ENCODE assay signal across 7 cellular contexts in genomic region chr16:15321221-15321620, GRCh38. TPM values are rescaled to one million over a fixed set of nuclear protein-coding genes. Genes with fewer than 3 reads are reported as not detected.
A peak's percentile ranks its signal among the peaks of the same experiment; 100 is the strongest.
DNase-seq lines count a peak whose midpoint lies in the region; ATAC-seq, FAIRE-seq and TF ChIP-seq lines count a peak whose summit lies in the region.
"Not testable (repeated sequence)": the region's sequence is repeated elsewhere in the genome, so short reads cannot be mapped to it uniquely, and the experiment has no call there.
"Had no signal": no experiment of that assay in that cellular context is flagged by ENCODE, and none has a peak within 500 bp of the region (broad histone marks: within the 10 kb centered on the region; RNA-seq: fewer than 3 reads in every experiment).

No MANE protein-coding gene starts in this region.

- H3K9me3 Mint-ChIP-seq in activated T-helper 17 cell treated with anti-CD3 and anti-CD28 coated beads, Interleukin-2, amount 50 U/mL, for 72 hours; activated naive CD8-positive, alpha-beta T cell treated with anti-CD3 and anti-CD28 coated beads, Interleukin-2, amount 50 U/mL, for 24 hours: not testable (repeated sequence)

- H3K4me3 Mint-ChIP-seq in activated T-helper 17 cell treated with anti-CD3 and anti-CD28 coated beads, Interleukin-2, amount 50 U/mL, for 72 hours; activated naive CD8-positive, alpha-beta T cell treated with anti-CD3 and anti-CD28 coated beads, Interleukin-2, amount 50 U/mL, for 24 hours: not testable (repeated sequence)

- not testable (repeated sequence) for H3K4me1 Mint-ChIP-seq in activated T-helper 17 cell treated with anti-CD3 and anti-CD28 coated beads, Interleukin-2, amount 50 U/mL, for 72 hours; activated naive CD8-positive, alpha-beta T cell treated with anti-CD3 and anti-CD28 coated beads, Interleukin-2, amount 50 U/mL, for 24 hours

- TF ChIP-seq CTCF in bronchial epithelial cell (IDR thresholded peaks at IDR 0.05; ENCODE audit: insufficient read depth, low read length, severe bottlenecking) = not testable (repeated sequence)

- not testable (repeated sequence) for FAIRE-seq in bronchial epithelial cell (lab: Jason Lieb, UNC)

- not testable (repeated sequence) for H3K36me3 ChIP-seq in bronchial epithelial cell (ENCODE audit: control insufficient read depth, insufficient read depth, low read length)

- H3K4me3 ChIP-seq in bronchial epithelial cell (ENCODE audit: low read depth, low read length) = not testable (repeated sequence)

- ATAC-seq in activated T-helper 17 cell treated with anti-CD3 and anti-CD28 coated beads, Interleukin-2, amount 50 U/mL, for 72 hours (replicated peaks) = peak; percentile 52
- ATAC-seq in activated naive CD8-positive, alpha-beta T cell treated with anti-CD3 and anti-CD28 coated beads, Interleukin-2, amount 50 U/mL, for 24 hours = peak; percentile 52
- ATAC-seq in stimulated activated naive CD8-positive, alpha-beta T cell treated with anti-CD3 and anti-CD28 coated beads, Interleukin-15, Interleukin-2, amounts not matched to agents 100 U/mL and 50 U/mL, for 24 hours = peak; percentile 40

- H3K36me3 Mint-ChIP-seq in activated T-helper 17 cell treated with anti-CD3 and anti-CD28 coated beads, Interleukin-2, amount 50 U/mL, for 72 hours (ENCODE audit: low read depth); activated naive CD8-positive, alpha-beta T cell treated with anti-CD3 and anti-CD28 coated beads, Interleukin-2, amount 50 U/mL, for 24 hours (ENCODE audit: low read depth): not testable (repeated sequence)

- DNase-seq in activated naive CD8-positive, alpha-beta T cell treated with anti-CD3 and anti-CD28 coated beads, Interleukin-2, amount 50 U/mL, for 24 hours; stimulated activated naive CD8-positive, alpha-beta T cell treated with anti-CD3 and anti-CD28 coated beads, Interleukin-15, Interleukin-2, amounts not matched to agents 100 U/mL and 50 U/mL, for 24 hours: not testable (repeated sequence)
- DNase-seq in bronchial epithelial cell (ENCODE audit: low read depth) = peak; percentile 1

- H3K27me3 ChIP-seq in bronchial epithelial cell (ENCODE audit: control insufficient read depth, insufficient read depth, low read length) = not testable (repeated sequence)

- not testable (repeated sequence) for H3K27me3 Mint-ChIP-seq in activated T-helper 17 cell treated with anti-CD3 and anti-CD28 coated beads, Interleukin-2, amount 50 U/mL, for 72 hours; activated naive CD8-positive, alpha-beta T cell treated with anti-CD3 and anti-CD28 coated beads, Interleukin-2, amount 50 U/mL, for 24 hours

- not testable (repeated sequence) for H3K27ac Mint-ChIP-seq in activated T-helper 17 cell treated with anti-CD3 and anti-CD28 coated beads, Interleukin-2, amount 50 U/mL, for 72 hours; activated naive CD8-positive, alpha-beta T cell treated with anti-CD3 and anti-CD28 coated beads, Interleukin-2, amount 50 U/mL, for 24 hours

RNA-seq across cellular contexts. Expression of gene NPIPA5, which starts 56.9 kb away (rescaled TPM):
- total RNA-seq in activated T-helper 17 cell treated with anti-CD3 and anti-CD28 coated beads, Interleukin-2, amount 50 U/mL, for 72 hours = 10 to 100 TPM in 1 of 2 donors, 1 to 10 TPM in 1; 7.6 to 12.4 TPM
- total RNA-seq in bronchial epithelial cell = 0.38 and 0.79 TPM in 2 replicates
- total RNA-seq: A172, B cell, Daoy had no signal
